ENCODE assay signal across 13 cellular contexts in genomic region chr16:67800252-67801046, GRCh38. TPM values are rescaled to one million over a fixed set of nuclear protein-coding genes. Genes with fewer than 3 reads are reported as not detected.
DNase-seq lines count a peak whose midpoint lies in the region; ATAC-seq and TF ChIP-seq lines count a peak whose summit lies in the region.
"Had no signal": no experiment of that assay in that cellular context is flagged by ENCODE, and none has a peak within 500 bp of the region (broad histone marks: within the 10 kb centered on the region; RNA-seq: fewer than 3 reads in every experiment).

No MANE protein-coding gene starts in this region.

- peaks cover 75% of the 10 kb centered on the region for H3K79me2 ChIP-seq in osteoblast (ENCODE audit: insufficient read depth, low read length)

- H3K27ac Mint-ChIP-seq in effector memory CD8-positive, alpha-beta T cell: peak overlapping the region; percentile 81 to 84

- H3K27ac ChIP-seq in KOPT-K1 (ENCODE audit: low read depth, low read length, poor library complexity, severe bottlenecking) (peak overlapping the region; percentile 62), osteoblast (ENCODE audit: low read depth, low read length) (peak overlapping the region; percentile 24)
- H3K27ac ChIP-seq: 22Rv1 had no signal

- peaks cover 55 to 66% of the 10 kb centered on the region in 2 donors for H3K4me1 Mint-ChIP-seq in effector memory CD8-positive, alpha-beta T cell (ENCODE audit: low read depth in 2 of 2)

- no peak for ATAC-seq in effector memory CD8-positive, alpha-beta T cell (replicated peaks)
- ATAC-seq in HG03097 (IDR thresholded peaks at IDR 0.05; ENCODE audit: low FRiP score, unreplicated experiment): no peak
- ATAC-seq: sciatic nerve had no signal

- DNase-seq in NCI-H2171 treated with DMSO at 0.1 percent for 48 hours (lab: John Stamatoyannopoulos, UW): peak; percentile 19
- no peak for DNase-seq in NCI-H2171 (lab: John Stamatoyannopoulos, UW)
- DNase-seq in effector memory CD8-positive, alpha-beta T cell: no peak
- DNase-seq in osteoblast (ENCODE audit: insufficient read length, low spot score, missing footprints): peak; percentile 77
- DNase-seq in NCI-H82 (lab: John Stamatoyannopoulos, UW): no peak
- no peak for DNase-seq in activated CD4-positive, CD25-positive, alpha-beta regulatory T cell (lab: John Stamatoyannopoulos, UW)
- DNase-seq: activated CD4-positive, CD25-positive, alpha-beta regulatory T cell treated with anti-CD3 and anti-CD28 coated beads, Interleukin-2, amount 50 U/mL, for 72 hours; anterior cingulate cortex had no signal

- peaks cover 16% of the 10 kb centered on the region for H4K20me1 ChIP-seq in osteoblast (ENCODE audit: insufficient read depth, low read length)

- H3K27me3 Mint-ChIP-seq in effector memory CD8-positive, alpha-beta T cell: no peaks in the 10 kb centered on the region

- H3K4me1 ChIP-seq in osteoblast (ENCODE audit: insufficient read depth, low read length): peaks cover 3% of the 10 kb centered on the region

- H3K27me3 ChIP-seq in osteoblast (ENCODE audit: insufficient read depth, low read length): no peaks in the 10 kb centered on the region

- no peak overlapping the region for H3K4me2 ChIP-seq in osteoblast (ENCODE audit: insufficient read depth, low read length)

- H3K36me3 Mint-ChIP-seq in effector memory CD8-positive, alpha-beta T cell (ENCODE audit: insufficient read depth): peaks cover 37% of the 10 kb centered on the region

- TF ChIP-seq CTCF in osteoblast (IDR thresholded peaks at IDR 0.05; ENCODE audit: extremely low read depth, low read depth, low read length): no peak

- no peak overlapping the region for H3K4me3 ChIP-seq in osteoblast (ENCODE audit: insufficient read depth, low read length)

- H3K4me3 Mint-ChIP-seq in effector memory CD8-positive, alpha-beta T cell: no peak overlapping the region

- H3K36me3 ChIP-seq in KOPT-K1 (ENCODE audit: insufficient read depth, low read length) (peaks cover 65% of the 10 kb centered on the region), osteoblast (ENCODE audit: insufficient read depth, low read length) (peaks cover 6% of the 10 kb centered on the region)

- no peaks in the 10 kb centered on the region for H3K9me3 Mint-ChIP-seq in effector memory CD8-positive, alpha-beta T cell

- H2AFZ ChIP-seq in osteoblast (ENCODE audit: low read length): no peak overlapping the region

- no peaks in the 10 kb centered on the region for H3K9me3 ChIP-seq in KOPT-K1 (ENCODE audit: insufficient read depth, low read length, poor library complexity, severe bottlenecking)
- H3K9me3 ChIP-seq in osteoblast (ENCODE audit: low read depth, low read length): no peaks in the 10 kb centered on the region

RNA-seq across cellular contexts. Expression of gene RANBP10, which starts 5.9 kb away (rescaled TPM):
- 5.4 and 5.6 TPM in 2 replicates for total RNA-seq in osteoblast

RNA-seq across cellular contexts. Expression of gene TSNAXIP1, which starts 6.2 kb away (rescaled TPM):
- total RNA-seq in osteoblast: 0.88 and 1.8 TPM in 2 replicates
- total RNA-seq: RPMI7951 had no signal

RNA-seq across cellular contexts. Expression of gene THAP11, which starts 41.7 kb away (rescaled TPM):
- 23.6 and 25.7 TPM in 2 replicates for total RNA-seq in osteoblast

RNA-seq across cellular contexts. Expression of gene NUTF2, which starts 46.3 kb away (rescaled TPM):
- total RNA-seq in osteoblast: 203 TPM in 2 replicates

RNA-seq across cellular contexts. Expression of gene CENPT, which starts 47.0 kb away (rescaled TPM):
- 24.2 and 25.6 TPM in 2 replicates for total RNA-seq in osteoblast

Comparison
In these comparisons a context has a peak if more than half of its experiments do, and no peak if none do; other contexts are left out.
1. DNase-seq: peak in NCI-H2171 treated with DMSO at 0.1 percent for 48 hours (single experiment) and osteoblast (single experiment); none in NCI-H2171 (single experiment), effector memory CD8-positive, alpha-beta T cell (0 of 3), NCI-H82 (single experiment) and activated CD4-positive, CD25-positive, alpha-beta regulatory T cell (0 of 4).